20 cellular contexts compared by ENCODE assay signal in genomic region chr11:126134461-126135155, GRCh38.
DNase-seq lines count a peak whose midpoint lies in the region; ATAC-seq, FAIRE-seq and TF ChIP-seq lines count a peak whose summit lies in the region.
"Had no signal": no experiment of that assay in that cellular context is flagged by ENCODE, and none has a peak within 500 bp of the region (broad histone marks: within the 10 kb centered on the region; RNA-seq: fewer than 3 reads in every experiment).

No MANE protein-coding gene starts in this region.

- TF ChIP-seq EP300 in HepG2 (IDR thresholded peaks at IDR 0.05; ENCODE audit: low read depth in 2 of 2, low read length in 2 of 2), result no peak
- no peak for TF ChIP-seq EP300 in HepG2 (CRISPR knock-in tag; IDR thresholded peaks at IDR 0.05; ENCODE audit: borderline replicate concordance)
- no peak for TF ChIP-seq EP300 in stomach (IDR thresholded peaks at IDR 0.05)

- H3K4me1 ChIP-seq in HepG2 (ENCODE audit: insufficient read depth, low read length) (peaks cover 70% of the 10 kb centered on the region), right lobe of liver (no peaks in the 10 kb centered on the region), endothelial cell of umbilical vein (ENCODE audit: control insufficient read depth, extremely low read depth, insufficient read depth, low read length) (no peaks in the 10 kb centered on the region), stomach (peaks cover 2 to 67% (median 49%) of the 10 kb centered on the region in 4 donors)

- H3K4me3 Mint-ChIP-seq in nephron, result peak overlapping the region in 2 of 3 experiments; percentile 3 to 19
- peak overlapping the region; percentile 1 for H3K4me3 Mint-ChIP-seq in type B pancreatic cell
- H3K4me3 Mint-ChIP-seq: CD8-positive, alpha-beta T cell; HFFc6 had no signal

- H3K27ac Mint-ChIP-seq in nephron (peak overlapping the region; percentile 81 to 97 (median 90)), type B pancreatic cell (peak overlapping the region; percentile 10)
- H3K27ac Mint-ChIP-seq: CD8-positive, alpha-beta T cell; HFFc6 had no signal

- H3K9me1 ChIP-seq in endothelial cell of umbilical vein (replicated peaks; ENCODE audit: control insufficient read depth, extremely low read depth, insufficient read depth, low read length), result no peaks in the 10 kb centered on the region

- H3K27me3 Mint-ChIP-seq in nephron (ENCODE audit: low read depth), result no peaks in the 10 kb centered on the region
- H3K27me3 Mint-ChIP-seq in type B pancreatic cell, result peaks cover 9% of the 10 kb centered on the region

- DNase-seq in HepG2 (ENCODE audit: low spot score) (no peak), right lobe of liver (no peak), endothelial cell of umbilical vein (ENCODE audit: low read depth, low spot score) (no peak), type B pancreatic cell (ENCODE audit: extremely low spot score, unreplicated experiment) (no peak), stomach (no peak), NCI-H226 (no peak)
- DNase-seq: ACHN; CD8-positive, alpha-beta T cell; GDM1; HFFc6; KBM-7; NCI-H1436; NCI-H187 treated with DMSO at 0.1 percent for 48 hours; NCI-H524 treated with DMSO at 0.1 percent for 48 hours; Peyer's patch had no signal

- H3K9me3 Mint-ChIP-seq in nephron (no peaks in the 10 kb centered on the region), type B pancreatic cell (peaks cover 5% of the 10 kb centered on the region)
- H3K9me3 Mint-ChIP-seq: CD8-positive, alpha-beta T cell; HFFc6 had no signal

- no peaks in the 10 kb centered on the region for H4K20me1 ChIP-seq in HepG2 (ENCODE audit: insufficient read depth, low read length)
- H4K20me1 ChIP-seq in endothelial cell of umbilical vein (replicated peaks; ENCODE audit: control insufficient read depth, extremely low read depth, insufficient read depth, low read length), result no peaks in the 10 kb centered on the region
- H4K20me1 ChIP-seq: BLaER1 treated with 17β-estradiol and CSF1 and Interleukin-3, amounts not matched to agents 10 nM and 100 nM had no signal

- BruUV-seq in HepG2 (replicated peaks; lab: Mats Ljungman, UMichigan), result no TSS peak
- BruUV-seq in endothelial cell of umbilical vein (replicated peaks; lab: Mats Ljungman, UMichigan), result no TSS peak

- POLR2A ChIA-PET in HepG2 (lab: Yijun Ruan, JAX), result interaction anchor here (1.8 to 2.4 kb wide), 3 partner anchors 13 to 52 kb away, joined by 5 to 10 read pairs (median 8); no protein-coding TSS in a partner anchor
- POLR2A ChIA-PET in endothelial cell of umbilical vein (lab: Charles Lee), result no interaction called here

- in situ Hi-C loops in HepG2 (cut with HindIII; ENCODE audit: extremely low pct_ligation_motif_present, low pct_unique_long_range_greater_than_20kb), result no loop called here

- H2AFZ ChIP-seq in HepG2 (ENCODE audit: low read length), result no peak overlapping the region
- H2AFZ ChIP-seq in endothelial cell of umbilical vein (ENCODE audit: low read depth, low read length), result no peak overlapping the region

- H3K9me3 ChIP-seq in HepG2 (ENCODE audit: low read length), result no peaks in the 10 kb centered on the region
- H3K9me3 ChIP-seq in right lobe of liver, result no peaks in the 10 kb centered on the region
- no peaks in the 10 kb centered on the region for H3K9me3 ChIP-seq in endothelial cell of umbilical vein (replicated peaks; ENCODE audit: control insufficient read depth, insufficient read depth, low read length)
- no peaks in the 10 kb centered on the region for H3K9me3 ChIP-seq in stomach
- H3K9me3 ChIP-seq: BLaER1 treated with 17β-estradiol and CSF1 and Interleukin-3, amounts not matched to agents 10 nM and 100 nM; Peyer's patch had no signal

- H3K27me3 ChIP-seq in HepG2 (ENCODE audit: control insufficient read depth in 1 of 2, insufficient read depth in 2 of 2, low read length in 2 of 2), result peaks cover 0 to 7% of the 10 kb centered on the region in 2 experiments; a peak in 1 of 5 replicates
- no peaks in the 10 kb centered on the region for H3K27me3 ChIP-seq in right lobe of liver
- H3K27me3 ChIP-seq in endothelial cell of umbilical vein (ENCODE audit: control insufficient read depth in 2 of 2, insufficient read depth in 2 of 2, low read length in 2 of 2), result peaks cover 0 to 4% of the 10 kb centered on the region in 2 experiments
- peaks cover 0 to 13% (median 8%) of the 10 kb centered on the region in 3 donors for H3K27me3 ChIP-seq in stomach
- H3K27me3 ChIP-seq: BLaER1 treated with 17β-estradiol and CSF1 and Interleukin-3, amounts not matched to agents 10 nM and 100 nM; Peyer's patch had no signal

- H3K36me3 ChIP-seq in HepG2 (replicated peaks in 1 of 2; ENCODE audit: control insufficient read depth in 1 of 2, insufficient read depth in 2 of 2, low read length in 2 of 2) (no peaks in the 10 kb centered on the region), right lobe of liver (no peaks in the 10 kb centered on the region), endothelial cell of umbilical vein (ENCODE audit: control insufficient read depth in 2 of 2, extremely low read depth in 1 of 2, insufficient read depth in 2 of 2, low read length in 2 of 2) (no peaks in the 10 kb centered on the region), stomach (no peaks in the 10 kb centered on the region)
- H3K36me3 ChIP-seq: Peyer's patch had no signal

- H3K36me3 Mint-ChIP-seq in nephron (ENCODE audit: low read depth) (no peaks in the 10 kb centered on the region), type B pancreatic cell (no peaks in the 10 kb centered on the region)
- H3K36me3 Mint-ChIP-seq: CD8-positive, alpha-beta T cell had no signal

- H3K4me2 ChIP-seq in HepG2 (ENCODE audit: low read depth, low read length) (peak overlapping the region; percentile 58; the same call in 1 of the 2 replicates), endothelial cell of umbilical vein (ENCODE audit: insufficient read depth, low read length) (no peak overlapping the region)
- H3K4me2 ChIP-seq: BLaER1 treated with 17β-estradiol and CSF1 and Interleukin-3, amounts not matched to agents 10 nM and 100 nM had no signal

- no peak for ATAC-seq in HepG2
- ATAC-seq in right lobe of liver, result no peak
- ATAC-seq in GM18909 (IDR thresholded peaks at IDR 0.05; ENCODE audit: poor library complexity, unreplicated experiment), result no peak
- ATAC-seq: CD8-positive, alpha-beta T cell had no signal

- intact Hi-C loops in HepG2 (cut with micrococcal nuclease; ENCODE audit: unreplicated experiment), result no loop called here
- intact Hi-C loops in right lobe of liver (cut with DNase I), result no loop called here
- intact Hi-C loops in endothelial cell of umbilical vein (cut with micrococcal nuclease), result no loop called here
- intact Hi-C loops in stomach (cut with DNase I; ENCODE audit: low total_unique reads), result loop anchor here (10.0 kb wide), 1 partner anchor 70 kb away; the partner anchor contains the start of gene CDON

- no peaks in the 10 kb centered on the region for H3K79me2 ChIP-seq in HepG2 (ENCODE audit: insufficient read depth, low read length)
- H3K79me2 ChIP-seq in endothelial cell of umbilical vein (ENCODE audit: control insufficient read depth, insufficient read depth, low read length), result no peaks in the 10 kb centered on the region

- CTCF ChIA-PET in HepG2 (lab: Yijun Ruan, JAX; ENCODE audit: low intra/inter-chr PET ratio, low total read pairs), result no interaction called here
- CTCF ChIA-PET in endothelial cell of umbilical vein (lab: Charles Lee), result interaction anchor here (1.9 kb wide), 1 partner anchor 20 kb away, joined by 6 read pairs; no protein-coding TSS in a partner anchor

- FAIRE-seq in HepG2 (lab: Jason Lieb, UNC), result no peak
- peak; percentile 53 for FAIRE-seq in endothelial cell of umbilical vein (lab: Jason Lieb, UNC)

- dilution Hi-C loops in endothelial cell of umbilical vein (cut with MboI; ENCODE audit: extremely low pct_ligation_motif_present, low sequenced_read_pairs), result no loop called here

- no peak overlapping the region for H3K27ac ChIP-seq in HepG2 (ENCODE audit: extremely low read length, insufficient read depth, low read length)
- no peak overlapping the region for H3K27ac ChIP-seq in right lobe of liver
- H3K27ac ChIP-seq in endothelial cell of umbilical vein (ENCODE audit: insufficient read depth, low read depth, low read length), result no peak overlapping the region
- H3K27ac ChIP-seq in stomach, result no peak overlapping the region
- H3K27ac ChIP-seq: 22Rv1; BLaER1 treated with 17β-estradiol and CSF1 and Interleukin-3, amounts not matched to agents 10 nM and 100 nM; HL-60; Peyer's patch had no signal

- H3K9ac ChIP-seq in HepG2 (ENCODE audit: insufficient read depth, low read depth, low read length) (no peak overlapping the region), endothelial cell of umbilical vein (replicated peaks; ENCODE audit: extremely low read depth, insufficient read depth, low read length) (no peak overlapping the region)
- H3K9ac ChIP-seq: BLaER1 treated with 17β-estradiol and CSF1 and Interleukin-3, amounts not matched to agents 10 nM and 100 nM had no signal

- no peak for TF ChIP-seq CTCF in HepG2 (CRISPR knock-in tag; IDR thresholded peaks at IDR 0.05)
- no peak for TF ChIP-seq CTCF in right lobe of liver (IDR thresholded peaks at IDR 0.05)
- TF ChIP-seq CTCF in endothelial cell of umbilical vein (IDR thresholded peaks at IDR 0.05; ENCODE audit: extremely low read depth in 1 of 2, insufficient read depth in 1 of 2, low read depth in 1 of 2, low read length in 2 of 2), result no peak
- TF ChIP-seq CTCF in nephron (IDR thresholded peaks at IDR 0.05; ENCODE audit: unreplicated experiment in 3 of 3), result no peak
- no peak for TF ChIP-seq CTCF in type B pancreatic cell (conservative IDR thresholded peaks at IDR 0.05)
- no peak for TF ChIP-seq CTCF in stomach (IDR thresholded peaks at IDR 0.05)

- TF ChIP-seq RAD21 in HepG2 (CRISPR knock-in tag; IDR thresholded peaks at IDR 0.05), result no peak

- no peak overlapping the region for H3K4me3 ChIP-seq in HepG2 (replicated peaks in 1 of 3; ENCODE audit: insufficient read depth in 1 of 3, low read depth in 2 of 3, low read length in 3 of 3)
- H3K4me3 ChIP-seq in right lobe of liver, result no peak overlapping the region
- H3K4me3 ChIP-seq in endothelial cell of umbilical vein (replicated peaks in 1 of 3; ENCODE audit: insufficient read depth in 1 of 3, low read depth in 1 of 3, low read length in 3 of 3), result no peak overlapping the region
- no peak overlapping the region for H3K4me3 ChIP-seq in stomach
- H3K4me3 ChIP-seq: BLaER1 treated with 17β-estradiol and CSF1 and Interleukin-3, amounts not matched to agents 10 nM and 100 nM; Peyer's patch had no signal

- 94% methylated on average over 8 of the region's 8 CpGs for WGBS in HepG2 (ENCODE audit: low lambda C conversion rate)
- 79% methylated on average over 8 of the region's 8 CpGs for WGBS in right lobe of liver (ENCODE audit: insufficient coverage, low coverage, low lambda C conversion rate, missing lambda C conversion rate)
- WGBS in stomach, 5 donors, result 77 to 85% (median 81%) methylated on average over 8 of the region's 8 CpGs

- TF ChIP-seq POLR2A in HepG2 (IDR thresholded peaks at IDR 0.05; ENCODE audit: insufficient read depth in 1 of 2, low read depth in 2 of 2, low read length in 2 of 2) (no peak), right lobe of liver (IDR thresholded peaks at IDR 0.05) (no peak), endothelial cell of umbilical vein (IDR thresholded peaks at IDR 0.05; ENCODE audit: low read depth, low read length) (no peak), stomach (IDR thresholded peaks at IDR 0.05) (no peak)

- peaks cover 92% of the 10 kb centered on the region for H3K4me1 Mint-ChIP-seq in nephron
- H3K4me1 Mint-ChIP-seq in type B pancreatic cell (ENCODE audit: unreplicated experiment), result peaks cover 79% of the 10 kb centered on the region
